Comparison of ENCODE assay signal across 1 cellular context in the genomic region with DNA sequence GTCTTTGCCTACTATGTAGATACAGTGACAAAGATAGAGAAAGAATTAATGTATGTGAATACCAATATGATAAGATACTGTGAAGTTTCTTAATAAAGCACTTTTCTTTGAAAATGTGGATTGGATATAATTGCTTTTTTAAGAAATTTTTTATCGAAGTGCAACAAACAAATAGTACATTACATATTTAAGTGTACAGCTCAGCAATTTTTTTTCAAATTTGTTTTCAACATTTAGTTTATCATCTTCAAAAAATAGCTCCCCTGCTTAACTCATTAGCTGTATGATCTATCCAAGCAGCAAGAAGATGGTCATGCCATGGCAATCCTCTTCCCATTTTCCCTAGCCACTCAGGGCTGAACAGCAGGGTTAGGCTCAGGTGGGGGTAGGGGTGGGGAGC.
TF ChIP-seq lines count a peak whose summit lies in the region.

No MANE protein-coding gene starts in this region.

TF ChIP-seq in K562, 482 proteins besides CTCF, POLR2A, EP300 and RAD21:
- TF ChIP-seq, protein P1, sequence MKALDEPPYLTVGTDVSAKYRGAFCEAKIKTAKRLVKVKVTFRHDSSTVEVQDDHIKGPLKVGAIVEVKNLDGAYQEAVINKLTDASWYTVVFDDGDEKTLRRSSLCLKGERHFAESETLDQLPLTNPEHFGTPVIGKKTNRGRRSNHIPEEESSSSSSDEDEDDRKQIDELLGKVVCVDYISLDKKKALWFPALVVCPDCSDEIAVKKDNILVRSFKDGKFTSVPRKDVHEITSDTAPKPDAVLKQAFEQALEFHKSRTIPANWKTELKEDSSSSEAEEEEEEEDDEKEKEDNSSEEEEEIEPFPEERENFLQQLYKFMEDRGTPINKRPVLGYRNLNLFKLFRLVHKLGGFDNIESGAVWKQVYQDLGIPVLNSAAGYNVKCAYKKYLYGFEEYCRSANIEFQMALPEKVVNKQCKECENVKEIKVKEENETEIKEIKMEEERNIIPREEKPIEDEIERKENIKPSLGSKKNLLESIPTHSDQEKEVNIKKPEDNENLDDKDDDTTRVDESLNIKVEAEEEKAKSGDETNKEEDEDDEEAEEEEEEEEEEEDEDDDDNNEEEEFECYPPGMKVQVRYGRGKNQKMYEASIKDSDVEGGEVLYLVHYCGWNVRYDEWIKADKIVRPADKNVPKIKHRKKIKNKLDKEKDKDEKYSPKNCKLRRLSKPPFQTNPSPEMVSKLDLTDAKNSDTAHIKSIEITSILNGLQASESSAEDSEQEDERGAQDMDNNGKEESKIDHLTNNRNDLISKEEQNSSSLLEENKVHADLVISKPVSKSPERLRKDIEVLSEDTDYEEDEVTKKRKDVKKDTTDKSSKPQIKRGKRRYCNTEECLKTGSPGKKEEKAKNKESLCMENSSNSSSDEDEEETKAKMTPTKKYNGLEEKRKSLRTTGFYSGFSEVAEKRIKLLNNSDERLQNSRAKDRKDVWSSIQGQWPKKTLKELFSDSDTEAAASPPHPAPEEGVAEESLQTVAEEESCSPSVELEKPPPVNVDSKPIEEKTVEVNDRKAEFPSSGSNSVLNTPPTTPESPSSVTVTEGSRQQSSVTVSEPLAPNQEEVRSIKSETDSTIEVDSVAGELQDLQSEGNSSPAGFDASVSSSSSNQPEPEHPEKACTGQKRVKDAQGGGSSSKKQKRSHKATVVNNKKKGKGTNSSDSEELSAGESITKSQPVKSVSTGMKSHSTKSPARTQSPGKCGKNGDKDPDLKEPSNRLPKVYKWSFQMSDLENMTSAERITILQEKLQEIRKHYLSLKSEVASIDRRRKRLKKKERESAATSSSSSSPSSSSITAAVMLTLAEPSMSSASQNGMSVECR (CRISPR knock-in tag; IDR thresholded peaks at IDR 0.05): no peak
- TF ChIP-seq C11orf30 (IDR thresholded peaks at IDR 0.05; ENCODE audit: low read depth) (peak; percentile 45; the same call in 1 of the 2 replicates), FOXJ3 (CRISPR knock-in tag; IDR thresholded peaks at IDR 0.05) (no peak), ZNF316 (IDR thresholded peaks at IDR 0.05) (peak; percentile 69), SIX5 (IDR thresholded peaks at IDR 0.05; ENCODE audit: borderline replicate concordance in 1 of 2, insufficient read depth in 1 of 2, low read depth in 1 of 2, low read length in 2 of 2) (no peak)
